Comparison of ENCODE assay signal across 8 cellular contexts in genomic region chr1:14924012-14924452, GRCh38.
DNase-seq lines count a peak whose midpoint lies in the region; ATAC-seq, FAIRE-seq and TF ChIP-seq lines count a peak whose summit lies in the region.

No MANE protein-coding gene starts in this region.

- no TSS peak for BruUV-seq in Panc1 (replicated peaks; lab: Mats Ljungman, UMichigan)

- H3K27me3 ChIP-seq in Panc1 (ENCODE audit: control insufficient read depth, insufficient read depth, low read length) (peaks cover 5% of the 10 kb centered on the region), right cardiac atrium (ENCODE audit: control insufficient read depth, insufficient read depth) (no peaks in the 10 kb centered on the region), sigmoid colon (peaks cover 0 to 3% (median 0%) of the 10 kb centered on the region in 3 donors)

- WGBS in right cardiac atrium = under 1% methylated on average over 75 of the region's 76 CpGs
- 0 to 1% methylated on average over 76 of the region's 76 CpGs for WGBS in sigmoid colon, 2 donors

- no peak for TF ChIP-seq EP300 in sigmoid colon (IDR thresholded peaks at IDR 0.05)

- TF ChIP-seq CTCF in Panc1 (IDR thresholded peaks at IDR 0.05) (no peak), sigmoid colon (IDR thresholded peaks at IDR 0.05) (no peak)

- POLR2A ChIA-PET in Panc1 (lab: Charles Lee) = no interaction called here

- H3K36me3 ChIP-seq in Panc1 (ENCODE audit: control insufficient read depth, insufficient read depth, low read length) = no peaks in the 10 kb centered on the region; the same call in 1 of the 2 replicates
- H3K36me3 ChIP-seq in sigmoid colon = no peaks in the 10 kb centered on the region

- CTCF ChIA-PET in Panc1 (lab: Charles Lee) = interaction anchor here (0.7 kb wide), 1 partner anchor 28 kb away, joined by 5 read pairs; no protein-coding TSS in a partner anchor

- intact Hi-C loops in Panc1 (cut with micrococcal nuclease; ENCODE audit: unreplicated experiment) = loop anchor here (5.0 kb wide), 1 partner anchor 88 kb away; no protein-coding TSS in a partner anchor
- intact Hi-C loops in right cardiac atrium (cut with DNase I) = loop anchor here in 2 of 4 donors (5.0 to 10.0 kb wide), 2 partner anchors 101 to 103 kb away; no protein-coding TSS in a partner anchor
- intact Hi-C loops in sigmoid colon (cut with DNase I) = loop anchor here (2.0 kb wide), 1 partner anchor 103 kb away; no protein-coding TSS in a partner anchor

- ATAC-seq in Panc1 (peak; percentile 81), right cardiac atrium (peak; percentile 77 to 83), GM18907 (IDR thresholded peaks at IDR 0.05; ENCODE audit: unreplicated experiment) (no peak), HG03439 (IDR thresholded peaks at IDR 0.05; ENCODE audit: unreplicated experiment) (no peak)

- H3K9me3 ChIP-seq in Panc1 (ENCODE audit: control insufficient read depth, insufficient read depth, low read depth, low read length) (no peaks in the 10 kb centered on the region), right cardiac atrium (ENCODE audit: control insufficient read depth, low read length) (no peaks in the 10 kb centered on the region), sigmoid colon (no peaks in the 10 kb centered on the region)

- TF ChIP-seq POLR2A in sigmoid colon (IDR thresholded peaks at IDR 0.05) = no peak

- in situ Hi-C loops in Panc1 (cut with HindIII; ENCODE audit: low pct_unique_long_range_greater_than_20kb, low sequenced_read_pairs) = no loop called here

- H3K4me1 ChIP-seq in Panc1 (ENCODE audit: control insufficient read depth, insufficient read depth, low read length) = peaks cover 7% of the 10 kb centered on the region
- peaks cover 7% of the 10 kb centered on the region for H3K4me1 ChIP-seq in right cardiac atrium (ENCODE audit: control insufficient read depth, insufficient read depth, low read length)
- H3K4me1 ChIP-seq in sigmoid colon = peaks cover 0 to 15% (median 11%) of the 10 kb centered on the region in 4 donors

- DNase-seq in 8988T = peak; percentile 71
- peak; percentile 32 for DNase-seq in GM18507 (ENCODE audit: extremely low spot score, insufficient read length, low read depth)
- no peak for DNase-seq in Panc1 (ENCODE audit: low read depth, low spot score)
- peak in 40 of 56 donors; percentile 16 to 81 (median 48) for DNase-seq in amygdala (lab: John Stamatoyannopoulos, UW)
- peak; percentile 81 to 91 (median 90) for DNase-seq in right cardiac atrium
- peak; percentile 89 for DNase-seq in sigmoid colon

- FAIRE-seq in GM18507 (lab: Jason Lieb, UNC) = no peak

- H3K27ac ChIP-seq in Panc1 (ENCODE audit: low read length) = no peak overlapping the region
- H3K27ac ChIP-seq in right cardiac atrium (ENCODE audit: low read length) = no peak overlapping the region
- peak overlapping the region; percentile 55 to 71 (median 63) for H3K27ac ChIP-seq in sigmoid colon

- H3K4me3 ChIP-seq in Panc1 (ENCODE audit: low read depth in 2 of 2, low read length in 2 of 2) = peak overlapping the region in 1 of 2 experiments; percentile 51; a peak in 3 of 4 replicates
- H3K4me3 ChIP-seq in right cardiac atrium (ENCODE audit: low read length) = peak overlapping the region; percentile 94
- peak overlapping the region in 3 of 4 donors; percentile 51 to 65 (median 60) for H3K4me3 ChIP-seq in sigmoid colon

Comparison
In these comparisons a context has a peak if more than half of its experiments do, and no peak if none do; other contexts are left out.
1. ATAC-seq: peak in Panc1 (single experiment) and right cardiac atrium (2 of 2); none in GM18907 (single experiment) and HG03439 (single experiment).
2. H3K27ac ChIP-seq: peak in sigmoid colon (4 of 4); none in Panc1 (single experiment) and right cardiac atrium (single experiment).